In genomic region chr5:168001311-168001710, GRCh38 we compare ENCODE assay signal across 16 cellular contexts.
A peak's percentile ranks its signal among the peaks of the same experiment; 100 is the strongest.
DNase-seq lines count a peak whose midpoint lies in the region; ATAC-seq lines count a peak whose summit lies in the region.
"Had no signal": no experiment of that assay in that cellular context is flagged by ENCODE, and none has a peak within 500 bp of the region (broad histone marks: within the 10 kb centered on the region; RNA-seq: fewer than 3 reads in every experiment).

No MANE protein-coding gene starts in this region.

- ATAC-seq in HG02588 (IDR thresholded peaks at IDR 0.05; ENCODE audit: unreplicated experiment): no peak

- DNase-seq in NCI-H146 (lab: John Stamatoyannopoulos, UW): peak; percentile 24
- DNase-seq in NCI-H146 treated with DMSO at 0.1 percent for 48 hours (lab: John Stamatoyannopoulos, UW; ENCODE audit: unreplicated experiment): peak; percentile 18
- peak; percentile 53 for DNase-seq in medulla oblongata (ENCODE audit: extremely low spot score)
- DNase-seq in superior temporal gyrus (ENCODE audit: extremely low spot score): peak; percentile 39
- no peak for DNase-seq in stimulated activated CD4-positive, alpha-beta T cell treated with anti-CD3 and anti-CD28 coated beads, Interleukin-12 subunit alpha, Interleukin-12 subunit beta, amount 100 ng/mL, for 4 hours
- DNase-seq: C1 segment of cervical spinal cord; Calu3; CD4-positive, alpha-beta memory T cell; COR-L47; DMS53; DMS79 treated with DMSO at 0.1 percent for 48 hours; GF-D8; GM23248; H7; HCEC 1CT had no signal
